2 cellular contexts compared by ENCODE assay signal in the genomic region with DNA sequence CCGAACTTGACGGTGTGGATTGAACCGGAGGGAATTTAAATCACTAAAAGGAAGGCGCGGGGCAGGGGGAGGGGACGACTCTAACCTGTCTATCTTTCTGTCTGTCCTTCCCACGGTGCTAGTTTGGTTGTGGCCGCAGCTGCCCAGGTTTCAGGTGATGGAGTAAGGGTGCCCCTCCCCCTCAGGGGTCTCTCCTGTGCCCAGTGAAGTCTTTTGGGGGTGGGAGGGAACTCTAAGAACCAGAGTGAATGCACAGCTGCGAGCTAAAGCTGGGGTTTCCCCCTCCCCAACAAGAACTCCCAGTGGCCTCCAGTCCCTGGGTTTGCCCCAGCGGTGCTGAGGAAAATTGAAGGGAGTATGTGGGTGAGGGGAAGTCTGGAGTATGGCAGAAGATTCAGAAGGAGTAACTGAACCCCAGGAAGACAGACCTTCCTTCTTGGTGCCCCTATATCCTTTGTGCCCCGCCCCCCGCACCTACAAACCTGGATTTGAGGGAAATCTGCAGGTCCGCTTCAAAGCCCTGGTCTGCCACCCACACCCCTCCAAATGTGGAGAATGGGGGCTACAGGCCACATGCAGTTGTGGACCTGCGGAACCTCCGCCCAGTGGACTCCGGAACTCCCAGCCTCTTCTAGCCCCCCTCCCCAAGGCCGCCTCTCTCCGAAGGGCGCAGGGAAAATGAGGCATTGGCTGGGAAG.
TF ChIP-seq lines count a peak whose summit lies in the region.

No MANE protein-coding gene starts in this region.

TF ChIP-seq in liver, 16 proteins besides CTCF, POLR2A, EP300 and RAD21:
- no peak for TF ChIP-seq EGR1 (IDR thresholded peaks at IDR 0.05; ENCODE audit: low read depth in 2 of 2)
- TF ChIP-seq HNF4A (conservative IDR thresholded peaks at IDR 0.05) = no peak

TF ChIP-seq in HepG2, 621 proteins besides CTCF, POLR2A, EP300 and RAD21:
- TF ChIP-seq, protein P1, sequence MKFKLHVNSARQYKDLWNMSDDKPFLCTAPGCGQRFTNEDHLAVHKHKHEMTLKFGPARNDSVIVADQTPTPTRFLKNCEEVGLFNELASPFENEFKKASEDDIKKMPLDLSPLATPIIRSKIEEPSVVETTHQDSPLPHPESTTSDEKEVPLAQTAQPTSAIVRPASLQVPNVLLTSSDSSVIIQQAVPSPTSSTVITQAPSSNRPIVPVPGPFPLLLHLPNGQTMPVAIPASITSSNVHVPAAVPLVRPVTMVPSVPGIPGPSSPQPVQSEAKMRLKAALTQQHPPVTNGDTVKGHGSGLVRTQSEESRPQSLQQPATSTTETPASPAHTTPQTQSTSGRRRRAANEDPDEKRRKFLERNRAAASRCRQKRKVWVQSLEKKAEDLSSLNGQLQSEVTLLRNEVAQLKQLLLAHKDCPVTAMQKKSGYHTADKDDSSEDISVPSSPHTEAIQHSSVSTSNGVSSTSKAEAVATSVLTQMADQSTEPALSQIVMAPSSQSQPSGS (CRISPR knock-in tag; IDR thresholded peaks at IDR 0.05) = no peak
- TF ChIP-seq RFXAP (CRISPR knock-in tag; IDR thresholded peaks at IDR 0.05; ENCODE audit: borderline replicate concordance) (no peak), HOXD1 (CRISPR knock-in tag; IDR thresholded peaks at IDR 0.05) (no peak), IRX3 (CRISPR knock-in tag; IDR thresholded peaks at IDR 0.05; ENCODE audit: borderline replicate concordance, low read depth) (no peak), ZNF256 (CRISPR knock-in tag; conservative IDR thresholded peaks at IDR 0.05) (no peak), ZSCAN22 (CRISPR knock-in tag; IDR thresholded peaks at IDR 0.05) (no peak)
- TF ChIP-seq, protein P2, sequence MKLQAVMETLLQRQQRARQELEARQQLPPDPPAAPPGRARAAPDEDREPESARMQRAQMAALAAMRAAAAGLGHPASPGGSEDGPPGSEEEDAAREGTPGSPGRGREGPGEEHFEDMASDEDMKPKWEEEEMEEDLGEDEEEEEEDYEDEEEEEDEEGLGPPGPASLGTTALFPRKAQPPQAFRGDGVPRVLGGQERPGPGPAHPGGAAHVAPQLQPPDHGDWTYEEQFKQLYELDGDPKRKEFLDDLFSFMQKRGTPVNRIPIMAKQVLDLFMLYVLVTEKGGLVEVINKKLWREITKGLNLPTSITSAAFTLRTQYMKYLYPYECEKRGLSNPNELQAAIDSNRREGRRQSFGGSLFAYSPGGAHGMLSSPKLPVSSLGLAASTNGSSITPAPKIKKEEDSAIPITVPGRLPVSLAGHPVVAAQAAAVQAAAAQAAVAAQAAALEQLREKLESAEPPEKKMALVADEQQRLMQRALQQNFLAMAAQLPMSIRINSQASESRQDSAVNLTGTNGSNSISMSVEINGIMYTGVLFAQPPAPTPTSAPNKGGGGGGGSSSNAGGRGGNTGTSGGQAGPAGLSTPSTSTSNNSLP (IDR thresholded peaks at IDR 0.05; ENCODE audit: low read depth, low read length) = no peak
